In the genomic region with DNA sequence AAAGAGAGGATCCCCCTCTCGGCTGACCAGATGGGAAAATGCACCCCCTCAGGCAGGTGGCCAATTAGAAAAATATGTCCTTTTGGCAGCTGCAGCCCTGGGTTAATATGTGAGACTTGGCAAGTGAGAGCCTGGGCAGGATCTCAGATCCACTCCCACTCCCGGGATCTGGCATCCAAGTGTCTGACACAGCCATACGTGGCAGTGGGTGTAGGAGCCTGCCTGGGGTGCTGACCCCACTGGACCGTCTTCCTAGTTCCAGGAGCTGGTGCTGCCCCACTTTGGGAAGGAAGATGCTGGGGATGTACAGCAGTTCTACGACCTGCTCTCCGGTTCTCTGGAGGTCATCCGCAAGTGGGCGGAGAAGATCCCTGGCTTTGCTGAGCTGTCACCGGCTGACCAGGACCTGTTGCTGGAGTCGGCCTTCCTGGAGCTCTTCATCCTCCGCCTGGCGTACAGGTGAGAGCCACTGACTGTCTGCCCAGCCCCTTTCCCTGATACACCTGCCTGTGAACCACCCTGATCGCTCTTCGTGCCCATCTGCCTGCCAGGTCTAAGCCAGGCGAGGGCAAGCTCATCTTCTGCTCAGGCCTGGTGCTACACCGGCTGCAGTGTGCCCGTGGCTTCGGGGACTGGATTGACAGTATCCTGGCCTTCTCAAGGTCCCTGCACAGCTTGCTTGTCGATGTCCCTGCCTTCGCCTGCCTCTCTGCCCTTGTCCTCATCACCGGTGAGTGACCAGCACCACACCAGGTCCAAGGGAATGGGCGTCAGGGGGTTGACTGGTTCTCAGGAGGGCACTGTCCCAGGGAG, we compare ENCODE assay signal across 16 cellular contexts. TPM values are rescaled to one million over a fixed set of nuclear protein-coding genes. Genes with fewer than 3 reads are reported as not detected.
DNase-seq lines count a peak whose midpoint lies in the region; ATAC-seq and TF ChIP-seq lines count a peak whose summit lies in the region.
"Had no signal": no experiment of that assay in that cellular context is flagged by ENCODE, and none has a peak within 500 bp of the region (broad histone marks: within the 10 kb centered on the region; RNA-seq: fewer than 3 reads in every experiment).

No MANE protein-coding gene starts in this region.

- H3K4me3 ChIP-seq in HEK293 (ENCODE audit: low read depth, low read length): no peak overlapping the region
- H3K4me3 ChIP-seq in esophagus squamous epithelium: no peak overlapping the region
- H3K4me3 ChIP-seq in gastrocnemius medialis: no peak overlapping the region

- H3K4me1 ChIP-seq in HEK293 (ENCODE audit: control insufficient read depth, insufficient read depth, low read length): 0 out of 2 replicates have a peak, but pooled peaks cover 2% of the 10 kb centered on the region
- peaks cover 0 to 35% (median 19%) of the 10 kb centered on the region in 3 donors for H3K4me1 ChIP-seq in esophagus squamous epithelium
- peaks cover 2 to 14% of the 10 kb centered on the region in 2 donors for H3K4me1 ChIP-seq in gastrocnemius medialis

- CTCF ChIA-PET in CD4-positive, alpha-beta T cell (lab: Charles Lee): no interaction called here
- CTCF ChIA-PET in HEK293 (lab: Yijun Ruan, JAX): interaction anchor here (0.5 to 34.8 kb wide), 7 partner anchors 10 to 1981 kb away, joined by 3 to 794 read pairs (median 3); no protein-coding TSS in a partner anchor

- no peaks in the 10 kb centered on the region for H3K27me3 ChIP-seq in CD4-positive, alpha-beta T cell (ENCODE audit: control insufficient read depth, insufficient read depth, low read length)
- no peaks in the 10 kb centered on the region for H3K27me3 ChIP-seq in esophagus squamous epithelium
- H3K27me3 ChIP-seq in gastrocnemius medialis: no peaks in the 10 kb centered on the region
- H3K27me3 ChIP-seq: foreskin keratinocyte had no signal

- no peak for TF ChIP-seq CTCF in CD4-positive, alpha-beta T cell (IDR thresholded peaks at IDR 0.05)
- TF ChIP-seq CTCF in HEK293 (tag by site-specific recombination; IDR thresholded peaks at IDR 0.05) (no peak), esophagus squamous epithelium (IDR thresholded peaks at IDR 0.05) (no peak), gastrocnemius medialis (IDR thresholded peaks at IDR 0.05 in 4 of 5, conservative IDR thresholded peaks at IDR 0.05 in 1 of 5) (no peak)

- H3K27ac Mint-ChIP-seq in CD4-positive, alpha-beta T cell: peak overlapping the region; percentile 24
- H3K27ac Mint-ChIP-seq: dendritic cell treated with granulocyte-macrophage colony-stimulating factor and Interleukin-4, amounts not matched to agents 40 ng/mL and 50 ng/mL, for 4 days had no signal

- TF ChIP-seq POLR2A in esophagus squamous epithelium (IDR thresholded peaks at IDR 0.05) (no peak), gastrocnemius medialis (IDR thresholded peaks at IDR 0.05) (no peak)

- POLR2A ChIA-PET in CD4-positive, alpha-beta T cell (lab: Charles Lee): no interaction called here
- POLR2A ChIA-PET in HEK293 (lab: Yijun Ruan, JAX): interaction anchor here (1.3 kb wide), 1 partner anchor 13 kb away, joined by 3 read pairs; a partner anchor contains a TSS

- intact Hi-C loops in CD4-positive, alpha-beta T cell (cut with DNase I, micrococcal nuclease): no loop called here
- intact Hi-C loops in esophagus squamous epithelium (cut with DNase I) (no loop called here), gastrocnemius medialis (cut with DNase I; ENCODE audit: low total_unique reads) (no loop called here)

- DNase-seq in CD4-positive, alpha-beta T cell: no peak
- DNase-seq in esophagus squamous epithelium (lab: John Stamatoyannopoulos, UW) (no peak), gastrocnemius medialis (peak in 1 of 2 donors; percentile 28), SKM-1 treated with dmso at 0.1 percent for 144 hours (lab: John Stamatoyannopoulos, UW; ENCODE audit: unreplicated experiment) (no peak), iPS-NIHi7 (ENCODE audit: extremely low spot score) (no peak), inferior parietal cortex (ENCODE audit: extremely low spot score) (no peak)
- DNase-seq: activated CD4-positive, CD25-positive, alpha-beta regulatory T cell treated with anti-CD3 and anti-CD28 coated beads, Interleukin-2, amount 50 U/mL, for 72 hours; amniotic stem cell; CD8-positive, alpha-beta memory T cell; foreskin keratinocyte; mammary epithelial cell; MV-4-11; T-helper 2 cell had no signal

- no peak for ATAC-seq in CD4-positive, alpha-beta T cell (ENCODE audit: poor library complexity)
- no peak for ATAC-seq in gastrocnemius medialis
- ATAC-seq: foreskin keratinocyte had no signal

- peaks cover 15% of the 10 kb centered on the region for H3K4me1 Mint-ChIP-seq in CD4-positive, alpha-beta T cell (ENCODE audit: low read depth)

- H3K27ac ChIP-seq in CD4-positive, alpha-beta T cell (ENCODE audit: low read depth, low read length): no peak overlapping the region
- no peak overlapping the region for H3K27ac ChIP-seq in HEK293 (ENCODE audit: extremely low read depth, low read depth, low read length)
- H3K27ac ChIP-seq in esophagus squamous epithelium: peak overlapping the region in 3 of 4 donors; percentile 13 to 55 (median 54)
- peak overlapping the region; percentile 90 to 98 (median 94) for H3K27ac ChIP-seq in gastrocnemius medialis
- H3K27ac ChIP-seq: foreskin keratinocyte had no signal

- H3K36me3 Mint-ChIP-seq in CD4-positive, alpha-beta T cell (ENCODE audit: low read depth): peaks cover 4% of the 10 kb centered on the region

- no peaks in the 10 kb centered on the region for H3K9me3 ChIP-seq in CD4-positive, alpha-beta T cell (ENCODE audit: control insufficient read depth, low read length)
- H3K9me3 ChIP-seq in HEK293 (ENCODE audit: control insufficient read depth, insufficient read depth, low read depth, low read length): no peaks in the 10 kb centered on the region
- no peaks in the 10 kb centered on the region for H3K9me3 ChIP-seq in esophagus squamous epithelium
- no peaks in the 10 kb centered on the region for H3K9me3 ChIP-seq in gastrocnemius medialis

- WGBS in esophagus squamous epithelium, 2 donors: 67 to 75% methylated on average over 4 to 13 of the region's 22 CpGs

- no peaks in the 10 kb centered on the region for H3K9me3 Mint-ChIP-seq in CD4-positive, alpha-beta T cell
- H3K9me3 Mint-ChIP-seq: CD8-positive, alpha-beta memory T cell; dendritic cell treated with granulocyte-macrophage colony-stimulating factor and Interleukin-4, amounts not matched to agents 40 ng/mL and 50 ng/mL, for 4 days had no signal

- H3K4me3 Mint-ChIP-seq in CD4-positive, alpha-beta T cell: no peak overlapping the region
- H3K4me3 Mint-ChIP-seq: dendritic cell treated with granulocyte-macrophage colony-stimulating factor and Interleukin-4, amounts not matched to agents 40 ng/mL and 50 ng/mL, for 4 days had no signal

- in situ Hi-C loops in gastrocnemius medialis (cut with MboI; ENCODE audit: low sequenced_read_pairs in 4 of 4): no loop called here

- H3K27me3 Mint-ChIP-seq in CD4-positive, alpha-beta T cell: no peaks in the 10 kb centered on the region

- H3K36me3 ChIP-seq in HEK293 (ENCODE audit: control insufficient read depth in 2 of 2, insufficient read depth in 1 of 2, low read length in 2 of 2) (peaks cover 0 to 38% of the 10 kb centered on the region in 2 experiments; a peak in 1 of 3 replicates), esophagus squamous epithelium (peaks cover 0 to 25% (median 9%) of the 10 kb centered on the region in 3 donors), gastrocnemius medialis (peaks cover 0 to 56% of the 10 kb centered on the region in 2 donors)

TF ChIP-seq in HEK293, 187 proteins besides CTCF, POLR2A, EP300 and RAD21:
- TF ChIP-seq SCRT1 (tag by site-specific recombination; IDR thresholded peaks at IDR 0.05; ENCODE audit: borderline replicate concordance) (0 out of 2 replicates have a peak, but pooled peaks have one; percentile 57), ZNF426 (tag by site-specific recombination; IDR thresholded peaks at IDR 0.05) (no peak), SCRT2 (tag by site-specific recombination; IDR thresholded peaks at IDR 0.05) (peak; percentile 82)
TF ChIP-seq in HEK293: peak in this region for 2.

RNA-seq across cellular contexts. Expression of a gene that starts 5.8 kb away (rescaled TPM):
- 10 to 100 TPM; 67.0 to 79.2 TPM for total RNA-seq in CD4-positive, alpha-beta T cell
- 10 to 100 TPM in 1 of 4 donors, 1 to 10 TPM in 3; 3.4 to 12.6 (median 5.6) TPM for total RNA-seq in esophagus squamous epithelium
- 100 to 1,000 TPM in 2 of 4 donors, 10 to 100 TPM in 2; 36.3 to 248 (median 90.1) TPM for total RNA-seq in gastrocnemius medialis

RNA-seq across cellular contexts. Expression of a gene that starts 12.8 kb away (rescaled TPM):
- 10 to 100 TPM; 20.6 to 20.9 TPM for total RNA-seq in CD4-positive, alpha-beta T cell
- total RNA-seq in esophagus squamous epithelium (10 to 100 TPM; 36.7 to 54.7 (median 40.4) TPM), gastrocnemius medialis (10 to 100 TPM; 23.3 to 49.4 (median 37.3) TPM)

RNA-seq across cellular contexts. Expression of a gene that starts 22.5 kb away (rescaled TPM):
- total RNA-seq in CD4-positive, alpha-beta T cell: not detected
- total RNA-seq in esophagus squamous epithelium (1 to 10 TPM in 2 of 4 donors, under 1 TPM in 1, not detected in 1; 0.50 to 5.7 (median 1.8) TPM), gastrocnemius medialis (not detected)
- total RNA-seq: CD8-positive, alpha-beta memory T cell; foreskin keratinocyte; temporal lobe had no signal

RNA-seq across cellular contexts. Expression of a gene that starts 50.3 kb away (rescaled TPM):
- 100 to 1,000 TPM; 495 to 525 TPM for total RNA-seq in CD4-positive, alpha-beta T cell
- total RNA-seq in esophagus squamous epithelium (10 to 100 TPM in 1 of 4 donors, 1 to 10 TPM in 3; 1.7 to 10.7 (median 3.6) TPM), gastrocnemius medialis (10 to 100 TPM in 2 of 4 donors, 1 to 10 TPM in 2; 9.3 to 14.9 (median 11.8) TPM)

Comparison
In these comparisons a context has a peak if more than half of its experiments do, and no peak if none do; other contexts are left out.
1. H3K27ac ChIP-seq: peak in esophagus squamous epithelium (3 of 4) and gastrocnemius medialis (4 of 4); none in CD4-positive, alpha-beta T cell (single experiment) and HEK293 (single experiment).